ENCODE assay signal across 34 cellular contexts in genomic region chr10:132204781-132205473, GRCh38. TPM values are rescaled to one million over a fixed set of nuclear protein-coding genes. Genes with fewer than 3 reads are reported as not detected.
DNase-seq lines count a peak whose midpoint lies in the region; ATAC-seq and TF ChIP-seq lines count a peak whose summit lies in the region.
"Had no signal": no experiment of that assay in that cellular context is flagged by ENCODE, and none has a peak within 500 bp of the region (broad histone marks: within the 10 kb centered on the region; RNA-seq: fewer than 3 reads in every experiment).

No MANE protein-coding gene starts in this region.

- H3K79me2 ChIP-seq in GM23338 (replicated peaks; ENCODE audit: insufficient read depth): no peaks in the 10 kb centered on the region

- H3K27ac ChIP-seq in GM23338 (ENCODE audit: low read depth) (no peak overlapping the region), endodermal cell (ENCODE audit: low read depth, low read length) (peak overlapping the region; percentile 66), lower lobe of right lung (no peak overlapping the region), esophagus muscularis mucosa (replicated peaks in 1 of 4) (no peak overlapping the region)
- H3K27ac ChIP-seq: suprapubic skin, upper lobe of right lung had no signal

- no peaks in the 10 kb centered on the region for H3K36me3 ChIP-seq in GM23338 (ENCODE audit: insufficient read depth)
- H3K36me3 ChIP-seq in endodermal cell (ENCODE audit: control insufficient read depth, insufficient read depth, low read length): no peaks in the 10 kb centered on the region
- H3K36me3 ChIP-seq in lower lobe of right lung: no peaks in the 10 kb centered on the region
- H3K36me3 ChIP-seq in esophagus muscularis mucosa: peaks cover 0 to 38% (median 7%) of the 10 kb centered on the region in 4 donors
- H3K36me3 ChIP-seq: suprapubic skin, upper lobe of right lung had no signal

- H3K27ac Mint-ChIP-seq in GM23338: no peak overlapping the region
- H3K27ac Mint-ChIP-seq in endodermal cell: no peak overlapping the region
- H3K27ac Mint-ChIP-seq: activated CD4-positive, alpha-beta T cell treated with anti-CD3 and anti-CD28 coated beads for 36 hours; activated CD8-positive, alpha-beta T cell treated with anti-CD3 and anti-CD28 coated beads for 36 hours; activated T-helper 1 cell treated with anti-CD3 and anti-CD28 coated beads, Interleukin-12 subunit alpha, Interleukin-12 subunit beta, Interleukin-2, Interleukin-4 antibody, amounts not matched to agents 30 ng/mL and 10 ng/mL and 1 ng/mL, durations not matched to agents 14 hours and 24 hours and 36 hours; CD4-positive, CD25-positive, alpha-beta regulatory T cell; effector memory CD8-positive, alpha-beta T cell; HFFc6; natural killer cell; stimulated activated naive B cell treated with anti-CD40 and anti-IgM and Interleukin-4, amounts not matched to agents 10 μg/mL and 1 μg/mL and 100 μg/mL, for 72 hours; T-helper 2 cell treated with Interferon-gamma antibody and Interleukin-4, amounts not matched to agents 5 μg/mL and 100 μg/mL, for 36 hours had no signal

- H3F3A ChIP-seq in GM23338 (replicated peaks; ENCODE audit: low read depth): no peaks in the 10 kb centered on the region

- no peak overlapping the region for H3K9ac ChIP-seq in endodermal cell (ENCODE audit: extremely low read depth, low read length, poor library complexity, severe bottlenecking)

- intact Hi-C loops in lower lobe of right lung (cut with DNase I): no loop called here
- intact Hi-C loops in esophagus muscularis mucosa (cut with DNase I): no loop called here

- no peaks in the 10 kb centered on the region for H3K9me3 ChIP-seq in endodermal cell (ENCODE audit: control insufficient read depth, low read length)
- H3K9me3 ChIP-seq in lower lobe of right lung: no peaks in the 10 kb centered on the region
- H3K9me3 ChIP-seq in esophagus muscularis mucosa: no peaks in the 10 kb centered on the region
- H3K9me3 ChIP-seq: mucosa of descending colon, suprapubic skin, upper lobe of right lung had no signal

- H3K27me3 Mint-ChIP-seq in GM23338 (ENCODE audit: insufficient read depth, low read depth, poor library complexity) (peaks cover 4% of the 10 kb centered on the region), endodermal cell (ENCODE audit: insufficient read depth) (no peaks in the 10 kb centered on the region)
- H3K27me3 Mint-ChIP-seq: activated CD4-positive, alpha-beta T cell treated with anti-CD3 and anti-CD28 coated beads for 36 hours; activated CD8-positive, alpha-beta T cell treated with anti-CD3 and anti-CD28 coated beads for 36 hours; CD4-positive, CD25-positive, alpha-beta regulatory T cell; effector memory CD8-positive, alpha-beta T cell; stimulated activated naive B cell treated with anti-CD40 and anti-IgM and Interleukin-4, amounts not matched to agents 10 μg/mL and 1 μg/mL and 100 μg/mL, for 72 hours had no signal

- peak; percentile 18 to 50; a peak in 3 of 4 replicates for TF ChIP-seq CTCF in GM23338 (conservative IDR thresholded peaks at IDR 0.05; ENCODE audit: low read depth in 2 of 2)
- TF ChIP-seq CTCF in LNCaP clone FGC (IDR thresholded peaks at IDR 0.05; ENCODE audit: control insufficient read depth, extremely low read depth, insufficient read depth): 0 out of 2 replicates have a peak, but pooled peaks have one; percentile 5
- TF ChIP-seq CTCF in endodermal cell (conservative IDR thresholded peaks at IDR 0.05): peak; percentile 50
- TF ChIP-seq CTCF in lower lobe of right lung (IDR thresholded peaks at IDR 0.05): no peak
- TF ChIP-seq CTCF in esophagus muscularis mucosa (IDR thresholded peaks at IDR 0.05): no peak

- no peaks in the 10 kb centered on the region for H3K4me1 Mint-ChIP-seq in GM23338
- no peaks in the 10 kb centered on the region for H3K4me1 Mint-ChIP-seq in endodermal cell
- H3K4me1 Mint-ChIP-seq: activated CD4-positive, alpha-beta T cell treated with anti-CD3 and anti-CD28 coated beads for 36 hours; CD4-positive, CD25-positive, alpha-beta regulatory T cell; natural killer cell had no signal

- H3K4me3 ChIP-seq in GM23338: no peak overlapping the region
- H3K4me3 ChIP-seq in LNCaP clone FGC (ENCODE audit: low read depth, low read length): no peak overlapping the region
- H3K4me3 ChIP-seq in endodermal cell (ENCODE audit: low read length): no peak overlapping the region
- no peak overlapping the region for H3K4me3 ChIP-seq in lower lobe of right lung
- H3K4me3 ChIP-seq in esophagus muscularis mucosa: no peak overlapping the region
- H3K4me3 ChIP-seq: mucosa of descending colon, suprapubic skin, upper lobe of right lung had no signal

- no peak overlapping the region for H3K4me2 ChIP-seq in GM23338

- TF ChIP-seq EP300 in esophagus muscularis mucosa (IDR thresholded peaks at IDR 0.05): no peak

- no peaks in the 10 kb centered on the region for H3K9me2 ChIP-seq in GM23338 (ENCODE audit: insufficient read depth)

- no peak overlapping the region for H2AFZ ChIP-seq in GM23338

- no peak for TF ChIP-seq POLR2A in esophagus muscularis mucosa (IDR thresholded peaks at IDR 0.05; ENCODE audit: low read depth)

- no peaks in the 10 kb centered on the region for H3K9me3 Mint-ChIP-seq in GM23338
- no peaks in the 10 kb centered on the region for H3K9me3 Mint-ChIP-seq in endodermal cell
- H3K9me3 Mint-ChIP-seq: activated CD8-positive, alpha-beta T cell treated with anti-CD3 and anti-CD28 coated beads for 36 hours; activated T-helper 1 cell treated with anti-CD3 and anti-CD28 coated beads, Interleukin-12 subunit alpha, Interleukin-12 subunit beta, Interleukin-2, Interleukin-4 antibody, amounts not matched to agents 30 ng/mL and 10 ng/mL and 1 ng/mL, durations not matched to agents 14 hours and 24 hours and 36 hours; CD4-positive, CD25-positive, alpha-beta regulatory T cell; effector memory CD8-positive, alpha-beta T cell; HFFc6; natural killer cell; stimulated activated naive B cell treated with anti-CD40 and anti-IgM and Interleukin-4, amounts not matched to agents 10 μg/mL and 1 μg/mL and 100 μg/mL, for 72 hours; T-helper 2 cell treated with Interferon-gamma antibody and Interleukin-4, amounts not matched to agents 5 μg/mL and 100 μg/mL, for 36 hours had no signal

- H3K36me3 Mint-ChIP-seq in GM23338 (ENCODE audit: low read depth) (no peaks in the 10 kb centered on the region), endodermal cell (ENCODE audit: low read depth) (no peaks in the 10 kb centered on the region)
- H3K36me3 Mint-ChIP-seq: CD4-positive, CD25-positive, alpha-beta regulatory T cell; natural killer cell had no signal

- no peaks in the 10 kb centered on the region for H4K20me1 ChIP-seq in GM23338 (replicated peaks; ENCODE audit: insufficient read depth)

- WGBS in endodermal cell (ENCODE audit: insufficient coverage in 1 of 2, insufficient read length in 1 of 2), 2 experiments: 89 to 95% methylated on average over 10 to 28 of the region's 28 CpGs
- WGBS in esophagus muscularis mucosa: 89% methylated on average over 13 of the region's 28 CpGs

- ATAC-seq in GM23338 (peak; percentile 45), lower lobe of right lung (no peak), GM18909 (IDR thresholded peaks at IDR 0.05; ENCODE audit: poor library complexity, unreplicated experiment) (no peak)
- ATAC-seq: activated CD4-positive, alpha-beta T cell treated with anti-CD3 and anti-CD28 coated beads for 36 hours; activated CD8-positive, alpha-beta T cell treated with anti-CD3 and anti-CD28 coated beads for 36 hours; effector memory CD8-positive, alpha-beta T cell; mucosa of descending colon; natural killer cell; stimulated activated naive B cell treated with anti-CD40 and anti-IgM and Interleukin-4, amounts not matched to agents 10 μg/mL and 1 μg/mL and 100 μg/mL, for 72 hours; upper lobe of right lung had no signal

- H3K27me3 ChIP-seq in GM23338 (ENCODE audit: insufficient read depth) (no peaks in the 10 kb centered on the region), endodermal cell (ENCODE audit: control insufficient read depth, insufficient read depth, low read length, poor library complexity, severe bottlenecking) (no peaks in the 10 kb centered on the region), lower lobe of right lung (ENCODE audit: low read depth) (no peaks in the 10 kb centered on the region), esophagus muscularis mucosa (no peaks in the 10 kb centered on the region)
- H3K27me3 ChIP-seq: suprapubic skin, upper lobe of right lung had no signal

- H3K4me1 ChIP-seq in GM23338 (ENCODE audit: insufficient read depth) (no peaks in the 10 kb centered on the region), endodermal cell (ENCODE audit: control insufficient read depth, insufficient read depth, low read length) (no peaks in the 10 kb centered on the region), lower lobe of right lung (no peaks in the 10 kb centered on the region), esophagus muscularis mucosa (peaks cover 0 to 4% (median 0%) of the 10 kb centered on the region in 4 donors)
- H3K4me1 ChIP-seq: suprapubic skin, upper lobe of right lung had no signal

- H3K4me3 Mint-ChIP-seq in GM23338: no peak overlapping the region
- no peak overlapping the region for H3K4me3 Mint-ChIP-seq in endodermal cell
- H3K4me3 Mint-ChIP-seq: activated CD4-positive, alpha-beta T cell treated with anti-CD3 and anti-CD28 coated beads for 36 hours; activated CD8-positive, alpha-beta T cell treated with anti-CD3 and anti-CD28 coated beads for 36 hours; activated T-helper 1 cell treated with anti-CD3 and anti-CD28 coated beads, Interleukin-12 subunit alpha, Interleukin-12 subunit beta, Interleukin-2, Interleukin-4 antibody, amounts not matched to agents 30 ng/mL and 10 ng/mL and 1 ng/mL, durations not matched to agents 14 hours and 24 hours and 36 hours; CD4-positive, CD25-positive, alpha-beta regulatory T cell; effector memory CD8-positive, alpha-beta T cell; HFFc6; natural killer cell; stimulated activated naive B cell treated with anti-CD40 and anti-IgM and Interleukin-4, amounts not matched to agents 10 μg/mL and 1 μg/mL and 100 μg/mL, for 72 hours; T-helper 2 cell treated with Interferon-gamma antibody and Interleukin-4, amounts not matched to agents 5 μg/mL and 100 μg/mL, for 36 hours had no signal

- DNase-seq in GM23338 (ENCODE audit: low spot score) (peak; percentile 25), LNCaP clone FGC (ENCODE audit: low read depth) (no peak), endodermal cell (peak; percentile 76), lower lobe of right lung (peak; percentile 41), NCI-H1105 treated with DMSO at 0.1 percent for 48 hours (lab: John Stamatoyannopoulos, UW) (no peak), esophagus muscularis mucosa (ENCODE audit: extremely low spot score) (no peak)
- DNase-seq: activated CD4-positive, alpha-beta T cell treated with anti-CD3 and anti-CD28 coated beads for 36 hours; activated CD8-positive, alpha-beta memory T cell treated with anti-CD3 and anti-CD28 coated beads, Interleukin-2, amount 50 U/mL, for 48 hours; activated CD8-positive, alpha-beta T cell treated with anti-CD3 and anti-CD28 coated beads for 36 hours; activated naive CD4-positive, alpha-beta T cell treated with Interleukin-2 at 50 U/mL for 16 hours; Calu3; CD4-positive, CD25-positive, alpha-beta regulatory T cell; central memory CD4-positive, alpha-beta T cell; cortex of kidney; DMS79; effector memory CD8-positive, alpha-beta T cell; foreskin fibroblast; GDM1; HFFc6; kidney glomerular epithelial cell; mammary epithelial cell; natural killer cell; NCI-H1436; NCI-H2081 treated with DMSO at 0.1 percent for 48 hours; NCI-H226; NCI-H748 treated with DMSO at 0.1 percent for 48 hours; SHP77; stimulated activated naive B cell treated with anti-CD40 and anti-IgM and Interleukin-4, amounts not matched to agents 10 μg/mL and 1 μg/mL and 100 μg/mL, for 72 hours; upper lobe of right lung had no signal

RNA-seq across cellular contexts. Expression of gene DPYSL4, which starts 18.2 kb away (rescaled TPM):
- 23.9 and 24.6 TPM in 2 replicates for total RNA-seq in GM23338 (2014; rRNA removed; shearing (Covaris generic))
- polyA plus RNA-seq in GM23338 (2016; fragmentation: Nextera tagmentation; extraction: Ambion mirVana): 9.7 and 10.6 TPM in 2 replicates
- total RNA-seq in endodermal cell (10 to 100 TPM in 1 of 2 donors, 1 to 10 TPM in 1; 5.1 to 13.5 TPM), lower lobe of right lung (2.1 TPM), esophagus muscularis mucosa (1 to 10 TPM in 3 of 4 donors, under 1 TPM in 1; 0.42 to 4.5 (median 1.9) TPM)
- polyA plus RNA-seq in endodermal cell (2013, experiment 1 of 2): 62.3 TPM
- 52.7 TPM for polyA plus RNA-seq in endodermal cell (2013, experiment 2 of 2)
- total RNA-seq: Calu3 had no signal

Comparison
In these comparisons a context has a peak if more than half of its experiments do, and no peak if none do; other contexts are left out.
1. DNase-seq: peak in GM23338 (single experiment), endodermal cell (single experiment) and lower lobe of right lung (single experiment); none in LNCaP clone FGC (single experiment), NCI-H1105 treated with DMSO at 0.1 percent for 48 hours (single experiment) and esophagus muscularis mucosa (single experiment).
2. CTCF ChIP-seq: peak in GM23338 (2 of 2), LNCaP clone FGC (single experiment) and endodermal cell (single experiment); none in lower lobe of right lung (single experiment) and esophagus muscularis mucosa (0 of 3).